ENCODE assay signal across 8 cellular contexts in genomic region chr3:52685285-52685704, GRCh38. TPM values are rescaled to one million over a fixed set of nuclear protein-coding genes. Genes with fewer than 3 reads are reported as not detected.
A peak's percentile ranks its signal among the peaks of the same experiment; 100 is the strongest.
DNase-seq lines count a peak whose midpoint lies in the region; ATAC-seq and TF ChIP-seq lines count a peak whose summit lies in the region.

No MANE protein-coding gene starts in this region.

- no TSS peak for BruUV-seq in PC-3 (replicated peaks; lab: Mats Ljungman, UMichigan)

- H3K36me3 Mint-ChIP-seq in activated T-helper 1 cell treated with anti-CD3 and anti-CD28 coated beads, Interleukin-12 subunit alpha, Interleukin-12 subunit beta, Interleukin-2, Interleukin-4 antibody, amounts not matched to agents 30 ng/mL and 10 ng/mL and 1 ng/mL, durations not matched to agents 14 hours and 24 hours and 36 hours (ENCODE audit: low read depth): peaks cover 62% of the 10 kb centered on the region
- peaks cover 0 to 56% (median 19%) of the 10 kb centered on the region in 3 donors for H3K36me3 Mint-ChIP-seq in naive thymus-derived CD8-positive, alpha-beta T cell

- no peaks in the 10 kb centered on the region for H3K9me3 Mint-ChIP-seq in activated T-helper 1 cell treated with anti-CD3 and anti-CD28 coated beads, Interleukin-12 subunit alpha, Interleukin-12 subunit beta, Interleukin-2, Interleukin-4 antibody, amounts not matched to agents 30 ng/mL and 10 ng/mL and 1 ng/mL, durations not matched to agents 14 hours and 24 hours and 36 hours
- H3K9me3 Mint-ChIP-seq in naive thymus-derived CD8-positive, alpha-beta T cell: no peaks in the 10 kb centered on the region

- peak overlapping the region; percentile 72 for H3K27ac ChIP-seq in PC-3 (ENCODE audit: low read length)

- peaks cover 37% of the 10 kb centered on the region for H4K20me1 ChIP-seq in PC-3 (ENCODE audit: low read length)

- peak; percentile 78 for ATAC-seq in GM21528 (IDR thresholded peaks at IDR 0.05; ENCODE audit: low FRiP score, unreplicated experiment)
- ATAC-seq in PC-3: peak; percentile 86
- peak; percentile 69 to 74 for ATAC-seq in naive thymus-derived CD8-positive, alpha-beta T cell

- H3K4me3 ChIP-seq in PC-3 (ENCODE audit: low read length): peak overlapping the region; percentile 89

- intact Hi-C loops in PC-3 (cut with micrococcal nuclease): loop anchor here (1.0 to 10.0 kb wide), 2 partner anchors 14 to 150 kb away; partner anchors contain the start of genes NT5DC2 and UQCC5
- intact Hi-C loops in activated T-helper 1 cell treated with anti-CD3 and anti-CD28 coated beads, Interleukin-12 subunit alpha, Interleukin-12 subunit beta, Interleukin-2, Interleukin-4 antibody, amounts not matched to agents 30 ng/mL and 10 ng/mL and 1 ng/mL, durations not matched to agents 14 hours and 24 hours and 36 hours (cut with micrococcal nuclease): loop anchor here (1.0 to 10.0 kb wide), 6 partner anchors 14 to 700 kb away; partner anchors contain the start of genes ACY1, DUSP7, SPCS1 and UQCC5

- peak overlapping the region; percentile 56 for H2AFZ ChIP-seq in PC-3 (ENCODE audit: low read length)

- no peaks in the 10 kb centered on the region for H3F3A ChIP-seq in PC-3 (ENCODE audit: low read length, unreplicated experiment)

- H3K4me3 Mint-ChIP-seq in activated T-helper 1 cell treated with anti-CD3 and anti-CD28 coated beads, Interleukin-12 subunit alpha, Interleukin-12 subunit beta, Interleukin-2, Interleukin-4 antibody, amounts not matched to agents 30 ng/mL and 10 ng/mL and 1 ng/mL, durations not matched to agents 14 hours and 24 hours and 36 hours: peak overlapping the region; percentile 92
- peak overlapping the region; percentile 85 to 94 (median 90) for H3K4me3 Mint-ChIP-seq in naive thymus-derived CD8-positive, alpha-beta T cell

- no peak for TF ChIP-seq CTCF in PC-3 (conservative IDR thresholded peaks at IDR 0.05; ENCODE audit: low read depth, low read length)

- H3K4me2 ChIP-seq in PC-3 (ENCODE audit: low read length): peak overlapping the region; percentile 88

- peaks cover 44% of the 10 kb centered on the region for H3K36me3 ChIP-seq in PC-3 (ENCODE audit: low read depth, low read length)

- POLR2A ChIA-PET in PC-3 (lab: Charles Lee; ENCODE audit: unreplicated experiment): no interaction called here
- POLR2A ChIA-PET in naive thymus-derived CD8-positive, alpha-beta T cell (lab: Charles Lee): interaction anchor here (4.8 kb wide), 1 partner anchor 19 kb away, joined by 33 read pairs; the partner anchor contains the start of genes GLT8D1 and SPCS1

- peaks cover 74% of the 10 kb centered on the region for H3K4me1 Mint-ChIP-seq in activated T-helper 1 cell treated with anti-CD3 and anti-CD28 coated beads, Interleukin-12 subunit alpha, Interleukin-12 subunit beta, Interleukin-2, Interleukin-4 antibody, amounts not matched to agents 30 ng/mL and 10 ng/mL and 1 ng/mL, durations not matched to agents 14 hours and 24 hours and 36 hours (ENCODE audit: low read depth)
- H3K4me1 Mint-ChIP-seq in naive thymus-derived CD8-positive, alpha-beta T cell: peaks cover 25 to 68% (median 49%) of the 10 kb centered on the region in 4 donors

- no peaks in the 10 kb centered on the region for H3K9me2 ChIP-seq in PC-3 (replicated peaks; ENCODE audit: low read length)

- no peaks in the 10 kb centered on the region for H3K27me3 Mint-ChIP-seq in activated T-helper 1 cell treated with anti-CD3 and anti-CD28 coated beads, Interleukin-12 subunit alpha, Interleukin-12 subunit beta, Interleukin-2, Interleukin-4 antibody, amounts not matched to agents 30 ng/mL and 10 ng/mL and 1 ng/mL, durations not matched to agents 14 hours and 24 hours and 36 hours (ENCODE audit: insufficient read depth)
- no peaks in the 10 kb centered on the region for H3K27me3 Mint-ChIP-seq in naive thymus-derived CD8-positive, alpha-beta T cell

- no peaks in the 10 kb centered on the region for H3K9me3 ChIP-seq in PC-3 (ENCODE audit: low read length)

- peak overlapping the region; percentile 97 for H3K27ac Mint-ChIP-seq in activated T-helper 1 cell treated with anti-CD3 and anti-CD28 coated beads, Interleukin-12 subunit alpha, Interleukin-12 subunit beta, Interleukin-2, Interleukin-4 antibody, amounts not matched to agents 30 ng/mL and 10 ng/mL and 1 ng/mL, durations not matched to agents 14 hours and 24 hours and 36 hours
- H3K27ac Mint-ChIP-seq in naive thymus-derived CD8-positive, alpha-beta T cell: peak overlapping the region; percentile 86 to 98 (median 94)

- CTCF ChIA-PET in PC-3 (lab: Charles Lee): no interaction called here

- no peaks in the 10 kb centered on the region for H3K27me3 ChIP-seq in PC-3 (ENCODE audit: low read length)

- H3K4me1 ChIP-seq in PC-3 (ENCODE audit: insufficient read depth, low read length): peaks cover 53% of the 10 kb centered on the region

- peaks cover 91% of the 10 kb centered on the region for H3K79me2 ChIP-seq in PC-3 (ENCODE audit: low read length)

- DNase-seq in DMS153 (lab: John Stamatoyannopoulos, UW) (peak; percentile 27), HuH-7.5 (ENCODE audit: low spot score) (peak; percentile 56), PC-3 (peak; percentile 83), fibroblast of gingiva (ENCODE audit: low read depth) (peak; percentile 68)
- peak; percentile 81 for DNase-seq in activated T-helper 1 cell treated with anti-CD3 and anti-CD28 coated beads, Interleukin-12 subunit alpha, Interleukin-12 subunit beta, Interleukin-2, Interleukin-4 antibody, amounts not matched to agents 30 ng/mL and 10 ng/mL and 1 ng/mL, durations not matched to agents 14 hours and 24 hours and 36 hours (ENCODE audit: low spot score)
- peak in 9 of 10 donors; percentile 52 to 82 (median 67) for DNase-seq in naive thymus-derived CD8-positive, alpha-beta T cell
- DNase-seq in stimulated activated naive CD4-positive, alpha-beta T cell (lab: John Stamatoyannopoulos, UW): peak; percentile 41 to 80 (median 72)

- H3K9ac ChIP-seq in PC-3 (ENCODE audit: low read length): peak overlapping the region; percentile 99

RNA-seq across cellular contexts. Expression of gene PBRM1, which starts 0.4 kb away (rescaled TPM):
- total RNA-seq in PC-3 (2014; rRNA removed): 59.7 and 67.8 TPM in 2 replicates
- total RNA-seq in activated T-helper 1 cell treated with anti-CD3 and anti-CD28 coated beads, Interleukin-12 subunit alpha, Interleukin-12 subunit beta, Interleukin-2, Interleukin-4 antibody, amounts not matched to agents 30 ng/mL and 10 ng/mL and 1 ng/mL, durations not matched to agents 14 hours and 24 hours and 36 hours: 68.6 and 68.8 TPM in 2 replicates
- 10 to 100 TPM; 66.0 to 72.9 TPM for total RNA-seq in naive thymus-derived CD8-positive, alpha-beta T cell
- polyA plus RNA-seq in naive thymus-derived CD8-positive, alpha-beta T cell: 10 to 100 TPM; 71.8 to 81.4 (median 80.5) TPM

RNA-seq across cellular contexts. Expression of gene GNL3, which starts 0.5 kb away (rescaled TPM):
- total RNA-seq in PC-3 (2014; rRNA removed): 219 TPM in 2 replicates
- total RNA-seq in activated T-helper 1 cell treated with anti-CD3 and anti-CD28 coated beads, Interleukin-12 subunit alpha, Interleukin-12 subunit beta, Interleukin-2, Interleukin-4 antibody, amounts not matched to agents 30 ng/mL and 10 ng/mL and 1 ng/mL, durations not matched to agents 14 hours and 24 hours and 36 hours: 241 and 245 TPM in 2 replicates
- total RNA-seq in naive thymus-derived CD8-positive, alpha-beta T cell: 100 to 1,000 TPM; 107 to 109 TPM
- polyA plus RNA-seq in naive thymus-derived CD8-positive, alpha-beta T cell: 10 to 100 TPM; 41.8 to 77.5 (median 73.2) TPM

RNA-seq across cellular contexts. Expression of gene GLT8D1, which starts 20.3 kb away (rescaled TPM):
- total RNA-seq in PC-3 (2014; rRNA removed): 53.6 and 70.2 TPM in 2 replicates
- total RNA-seq in activated T-helper 1 cell treated with anti-CD3 and anti-CD28 coated beads, Interleukin-12 subunit alpha, Interleukin-12 subunit beta, Interleukin-2, Interleukin-4 antibody, amounts not matched to agents 30 ng/mL and 10 ng/mL and 1 ng/mL, durations not matched to agents 14 hours and 24 hours and 36 hours: 33.9 and 40.6 TPM in 2 replicates
- 10 to 100 TPM; 39.2 to 41.0 TPM for total RNA-seq in naive thymus-derived CD8-positive, alpha-beta T cell
- 10 to 100 TPM; 54.8 to 67.4 (median 58.3) TPM for polyA plus RNA-seq in naive thymus-derived CD8-positive, alpha-beta T cell

RNA-seq across cellular contexts. Expression of gene SPCS1, which starts 20.6 kb away (rescaled TPM):
- 114 and 133 TPM in 2 replicates for total RNA-seq in PC-3 (2014; rRNA removed)
- 122 and 132 TPM in 2 replicates for total RNA-seq in activated T-helper 1 cell treated with anti-CD3 and anti-CD28 coated beads, Interleukin-12 subunit alpha, Interleukin-12 subunit beta, Interleukin-2, Interleukin-4 antibody, amounts not matched to agents 30 ng/mL and 10 ng/mL and 1 ng/mL, durations not matched to agents 14 hours and 24 hours and 36 hours
- 10 to 100 TPM; 80.1 to 89.9 TPM for total RNA-seq in naive thymus-derived CD8-positive, alpha-beta T cell
- polyA plus RNA-seq in naive thymus-derived CD8-positive, alpha-beta T cell: 100 to 1,000 TPM; 340 to 369 (median 348) TPM

Comparison
In these comparisons a context has a peak if more than half of its experiments do, and no peak if none do; other contexts are left out.
1. Peak in every context shown above with its lines: DNase-seq, ATAC-seq, H3K4me3 ChIP-seq and H3K27ac ChIP-seq.
2. DNase-seq: peak in every context shown above with its lines; median percentile 83 in PC-3; 81 in activated T-helper 1 cell treated with anti-CD3 and anti-CD28 coated beads, Interleukin-12 subunit alpha, Interleukin-12 subunit beta, Interleukin-2, Interleukin-4 antibody, amounts not matched to agents 30 ng/mL and 10 ng/mL and 1 ng/mL, durations not matched to agents 14 hours and 24 hours and 36 hours; 72 in stimulated activated naive CD4-positive, alpha-beta T cell; 68 in fibroblast of gingiva; 67 in naive thymus-derived CD8-positive, alpha-beta T cell; 56 in HuH-7.5; 27 in DMS153.